25 cellular contexts compared by ENCODE assay signal in the genomic region with DNA sequence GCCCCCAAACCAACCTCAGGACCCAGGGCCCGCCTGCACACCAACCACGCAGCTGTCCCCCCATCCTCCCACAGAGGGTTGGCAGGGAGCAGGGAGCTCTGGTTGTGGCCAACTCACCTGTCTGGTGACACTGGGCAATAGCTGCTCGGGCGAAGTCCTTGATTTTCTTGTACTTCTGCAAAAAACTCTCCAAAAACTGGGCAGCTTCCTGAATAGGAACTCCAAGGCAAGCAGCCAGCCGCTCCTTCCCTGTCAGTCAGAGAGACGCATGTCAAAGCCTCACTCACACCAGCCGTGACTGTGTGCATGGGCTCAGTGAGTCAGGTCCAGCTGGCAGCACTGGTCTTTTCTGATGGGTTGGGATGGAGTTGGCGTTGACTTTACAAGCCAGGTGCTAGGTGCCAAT. TPM values are rescaled to one million over a fixed set of nuclear protein-coding genes. Genes with fewer than 3 reads are reported as not detected.
A peak's percentile ranks its signal among the peaks of the same experiment; 100 is the strongest.
DNase-seq lines count a peak whose midpoint lies in the region; ATAC-seq and TF ChIP-seq lines count a peak whose summit lies in the region.
"Had no signal": no experiment of that assay in that cellular context is flagged by ENCODE, and none has a peak within 500 bp of the region (broad histone marks: within the 10 kb centered on the region; RNA-seq: fewer than 3 reads in every experiment).

No MANE protein-coding gene starts in this region.

- DNase-seq in DMS53 treated with DMSO at 0.1 percent for 48 hours (lab: John Stamatoyannopoulos, UW; ENCODE audit: unreplicated experiment) = peak; percentile 95
- peak; percentile 25 for DNase-seq in NCI-H774 (lab: John Stamatoyannopoulos, UW)
- DNase-seq in foreskin keratinocyte = peak; percentile 18 to 31
- DNase-seq in sigmoid colon = peak; percentile 54
- no peak for DNase-seq in Peyer's patch
- DNase-seq: activated CD4-positive, alpha-beta T cell treated with anti-CD3 and anti-CD28 coated beads, Interleukin-2, amount 10 ng/mL, durations not matched to agents 24 days and 14 days; activated effector memory CD4-positive, alpha-beta T cell treated with anti-CD3 and anti-CD28 coated beads, Interleukin-2, amount 50 U/mL, for 16 hours; dermis blood vessel endothelial cell; foreskin fibroblast; Kasumi-1; lower lobe of right lung; NCI-H1092 treated with DMSO at 0.1 percent for 48 hours; NCI-H2081; Right ventricle myocardium superior; stimulated activated CD4-positive, alpha-beta T cell treated with anti-CD3 and anti-CD28 coated beads, Interleukin-2, amount 100 ng/mL, for 48 hours; SW 1271 had no signal

- TF ChIP-seq CTCF in foreskin keratinocyte (conservative IDR thresholded peaks at IDR 0.05) (no peak), sigmoid colon (IDR thresholded peaks at IDR 0.05) (no peak), Peyer's patch (IDR thresholded peaks at IDR 0.05) (no peak)

- ATAC-seq in foreskin keratinocyte (no peak), HG02840 (IDR thresholded peaks at IDR 0.05; ENCODE audit: low FRiP score, unreplicated experiment) (no peak), HG03521 (IDR thresholded peaks at IDR 0.05; ENCODE audit: unreplicated experiment) (no peak), GM21576 (IDR thresholded peaks at IDR 0.05; ENCODE audit: unreplicated experiment) (no peak)
- ATAC-seq: lower lobe of right lung; stimulated activated naive CD8-positive, alpha-beta T cell treated with anti-CD3 and anti-CD28 coated beads, Interleukin-15, amount 100 ng/mL, for 72 hours had no signal

- TF ChIP-seq EP300 in sigmoid colon (IDR thresholded peaks at IDR 0.05) = no peak

- peaks cover 27% of the 10 kb centered on the region for H3K27me3 ChIP-seq in foreskin keratinocyte
- no peaks in the 10 kb centered on the region for H3K27me3 ChIP-seq in sigmoid colon
- H3K27me3 ChIP-seq in Peyer's patch = no peaks in the 10 kb centered on the region
- H3K27me3 ChIP-seq: breast epithelium, hepatocyte, pancreas had no signal

- intact Hi-C loops in sigmoid colon (cut with DNase I) = no loop called here

- H3K9me3 ChIP-seq in sigmoid colon = no peaks in the 10 kb centered on the region
- no peaks in the 10 kb centered on the region for H3K9me3 ChIP-seq in Peyer's patch
- H3K9me3 ChIP-seq: breast epithelium, HAP-1, lower lobe of right lung, pancreas had no signal

- TF ChIP-seq POLR2A in sigmoid colon (IDR thresholded peaks at IDR 0.05) = no peak
- TF ChIP-seq POLR2A in Peyer's patch (IDR thresholded peaks at IDR 0.05) = no peak

- H3K4me3 ChIP-seq in sigmoid colon (no peak overlapping the region), Peyer's patch (no peak overlapping the region)
- H3K4me3 ChIP-seq: breast epithelium, HAP-1, hepatocyte, lower lobe of right lung, pancreas, skin epidermis had no signal

- no peaks in the 10 kb centered on the region for H3K4me1 ChIP-seq in foreskin keratinocyte
- H3K4me1 ChIP-seq in sigmoid colon = no peaks in the 10 kb centered on the region
- no peaks in the 10 kb centered on the region for H3K4me1 ChIP-seq in Peyer's patch
- H3K4me1 ChIP-seq: breast epithelium, lower lobe of right lung had no signal

- H3K27ac ChIP-seq in foreskin keratinocyte (no peak overlapping the region), sigmoid colon (no peak overlapping the region), Peyer's patch (no peak overlapping the region)
- H3K27ac ChIP-seq: breast epithelium, hepatocyte, lower lobe of right lung, pancreas, skin epidermis had no signal

- no peaks in the 10 kb centered on the region for H3K36me3 ChIP-seq in sigmoid colon
- no peaks in the 10 kb centered on the region for H3K36me3 ChIP-seq in Peyer's patch
- H3K36me3 ChIP-seq: breast epithelium, HAP-1, lower lobe of right lung, pancreas had no signal

- WGBS in sigmoid colon, 2 donors = 91 to 94% methylated on average over 8 of the region's 8 CpGs

RNA-seq across cellular contexts. Expression of a gene that starts 26.4 kb away (rescaled TPM):
- total RNA-seq in foreskin keratinocyte (not detected in 2 replicates), sigmoid colon (under 1 TPM in 3 of 4 donors, not detected in 1; 0.27 to 0.36 (median 0.28) TPM), Peyer's patch (under 1 TPM in 1 of 4 donors, not detected in 3; 0.27 TPM)
- polyA plus RNA-seq in foreskin keratinocyte (0.02 TPM in 1 of 2 replicates, not detected in the other), sigmoid colon (1 to 10 TPM in 1 of 3 donors, under 1 TPM in 1, not detected in 1; under 0.01 to 2.4 TPM)

Comparison
In these comparisons a context has a peak if more than half of its experiments do, and no peak if none do; other contexts are left out.
1. DNase-seq: peak in DMS53 treated with DMSO at 0.1 percent for 48 hours (single experiment), NCI-H774 (single experiment), foreskin keratinocyte (2 of 2) and sigmoid colon (single experiment); none in Peyer's patch (0 of 3).